ENCODE assay signal across 10 cellular contexts in genomic region chr9:19410195-19410503, GRCh38. TPM values are rescaled to one million over a fixed set of nuclear protein-coding genes. Genes with fewer than 3 reads are reported as not detected.
A peak's percentile ranks its signal among the peaks of the same experiment; 100 is the strongest.
DNase-seq lines count a peak whose midpoint lies in the region; ATAC-seq lines count a peak whose summit lies in the region.
"Had no signal": no experiment of that assay in that cellular context is flagged by ENCODE, and none has a peak within 500 bp of the region (broad histone marks: within the 10 kb centered on the region; RNA-seq: fewer than 3 reads in every experiment).

No MANE protein-coding gene starts in this region.

- WGBS in HUES64 = 93% methylated on average over 2 of the region's 2 CpGs

- H3K4me3 ChIP-seq in CD4-positive, CD25-positive, alpha-beta regulatory T cell (ENCODE audit: low read depth, low read length) = peak overlapping the region; percentile 82
- peak overlapping the region; percentile 62 for H3K4me3 ChIP-seq in HUES64 (ENCODE audit: low read length)

- H3K36me3 Mint-ChIP-seq in CD4-positive, CD25-positive, alpha-beta regulatory T cell = peaks cover 7% of the 10 kb centered on the region
- no peaks in the 10 kb centered on the region for H3K36me3 Mint-ChIP-seq in central memory CD8-positive, alpha-beta T cell (ENCODE audit: insufficient read depth)
- H3K36me3 Mint-ChIP-seq in naive thymus-derived CD8-positive, alpha-beta T cell = peaks cover 0 to 13% (median 4%) of the 10 kb centered on the region in 3 donors

- H3K9me3 Mint-ChIP-seq in CD4-positive, CD25-positive, alpha-beta regulatory T cell = no peaks in the 10 kb centered on the region
- H3K9me3 Mint-ChIP-seq in central memory CD8-positive, alpha-beta T cell = no peaks in the 10 kb centered on the region
- H3K9me3 Mint-ChIP-seq in naive thymus-derived CD8-positive, alpha-beta T cell = peaks cover 0 to 2% (median 0%) of the 10 kb centered on the region in 9 donors

- DNase-seq in CD4-positive, CD25-positive, alpha-beta regulatory T cell = no peak
- DNase-seq in central memory CD8-positive, alpha-beta T cell (ENCODE audit: low spot score in 2 of 2) = no peak
- no peak for DNase-seq in naive thymus-derived CD8-positive, alpha-beta T cell
- DNase-seq in HT-29 (ENCODE audit: low spot score) (no peak), COR-L47 (lab: John Stamatoyannopoulos, UW) (no peak), NCI-H1105 treated with DMSO at 0.1 percent for 48 hours (lab: John Stamatoyannopoulos, UW) (no peak)
- DNase-seq: GF-D8, NCI-H2081 treated with DMSO at 0.1 percent for 48 hours had no signal

- POLR2A ChIA-PET in naive thymus-derived CD8-positive, alpha-beta T cell (lab: Charles Lee) = interaction anchor here (1.2 to 5.2 kb wide), 2 partner anchors 30 to 33 kb away, joined by 3 to 32 read pairs; partner anchors contain the start of gene RPS6

- no peak for ATAC-seq in CD4-positive, CD25-positive, alpha-beta regulatory T cell (ENCODE audit: low read depth in 2 of 2)
- ATAC-seq in central memory CD8-positive, alpha-beta T cell (replicated peaks; ENCODE audit: extremely low read depth, poor library complexity, severe bottlenecking) = no peak
- no peak for ATAC-seq in naive thymus-derived CD8-positive, alpha-beta T cell
- no peak for ATAC-seq in HG03196 (IDR thresholded peaks at IDR 0.05; ENCODE audit: unreplicated experiment)

- H3K36me3 ChIP-seq in CD4-positive, CD25-positive, alpha-beta regulatory T cell (ENCODE audit: control insufficient read depth, insufficient read depth, low read length) = no peaks in the 10 kb centered on the region
- H3K36me3 ChIP-seq in HUES64 (ENCODE audit: insufficient read depth, low read length) = peaks cover 5% of the 10 kb centered on the region; the same call in 1 of the 2 replicates

- H3K4me3 Mint-ChIP-seq in CD4-positive, CD25-positive, alpha-beta regulatory T cell = peak overlapping the region; percentile 93 to 98 (median 96)
- peak overlapping the region; percentile 95 for H3K4me3 Mint-ChIP-seq in central memory CD8-positive, alpha-beta T cell
- H3K4me3 Mint-ChIP-seq in naive thymus-derived CD8-positive, alpha-beta T cell = peak overlapping the region; percentile 90 to 96 (median 94)

- no peaks in the 10 kb centered on the region for H3K27me3 Mint-ChIP-seq in CD4-positive, CD25-positive, alpha-beta regulatory T cell
- no peaks in the 10 kb centered on the region for H3K27me3 Mint-ChIP-seq in central memory CD8-positive, alpha-beta T cell
- no peaks in the 10 kb centered on the region for H3K27me3 Mint-ChIP-seq in naive thymus-derived CD8-positive, alpha-beta T cell

- H3K27ac Mint-ChIP-seq in CD4-positive, CD25-positive, alpha-beta regulatory T cell = peak overlapping the region in 1 of 3 donors; percentile 92
- no peak overlapping the region for H3K27ac Mint-ChIP-seq in central memory CD8-positive, alpha-beta T cell (ENCODE audit: low read depth)
- peak overlapping the region in 4 of 10 donors; percentile 71 to 91 (median 87) for H3K27ac Mint-ChIP-seq in naive thymus-derived CD8-positive, alpha-beta T cell

- no peak overlapping the region for H3K27ac ChIP-seq in CD4-positive, CD25-positive, alpha-beta regulatory T cell (ENCODE audit: insufficient read depth, low read length, poor library complexity, severe bottlenecking)
- H3K27ac ChIP-seq in HUES64 (ENCODE audit: low read depth, low read length) = no peak overlapping the region

- no peaks in the 10 kb centered on the region for H3K9me3 ChIP-seq in CD4-positive, CD25-positive, alpha-beta regulatory T cell (ENCODE audit: control insufficient read depth in 2 of 2, low read length in 2 of 2)
- H3K9me3 ChIP-seq in HUES64 (ENCODE audit: insufficient read depth, low read depth, low read length) = no peaks in the 10 kb centered on the region

- no peak overlapping the region for H3K9ac ChIP-seq in HUES64 (ENCODE audit: low read depth, low read length)

- H3K4me1 Mint-ChIP-seq in CD4-positive, CD25-positive, alpha-beta regulatory T cell = peaks cover 5 to 29% (median 17%) of the 10 kb centered on the region in 4 donors
- peaks cover 9% of the 10 kb centered on the region for H3K4me1 Mint-ChIP-seq in central memory CD8-positive, alpha-beta T cell
- peaks cover 9 to 23% (median 16%) of the 10 kb centered on the region in 4 donors for H3K4me1 Mint-ChIP-seq in naive thymus-derived CD8-positive, alpha-beta T cell

- H3K4me1 ChIP-seq in CD4-positive, CD25-positive, alpha-beta regulatory T cell (ENCODE audit: control insufficient read depth, insufficient read depth, low read length, poor library complexity, severe bottlenecking) = peaks cover 19% of the 10 kb centered on the region
- peaks cover 8% of the 10 kb centered on the region; the same call in 1 of the 2 replicates for H3K4me1 ChIP-seq in HUES64 (ENCODE audit: insufficient read depth, low read length)

- H3K27me3 ChIP-seq in CD4-positive, CD25-positive, alpha-beta regulatory T cell (ENCODE audit: control insufficient read depth, insufficient read depth, low read length) = no peaks in the 10 kb centered on the region
- H3K27me3 ChIP-seq in HUES64 (ENCODE audit: insufficient read depth, low read length) = peaks cover 9% of the 10 kb centered on the region

RNA-seq across cellular contexts. Expression of gene ACER2, which starts 1.3 kb away (rescaled TPM):
- 2.9 TPM for total RNA-seq in CD4-positive, CD25-positive, alpha-beta regulatory T cell
- 1 to 10 TPM in 1 of 4 donors, under 1 TPM in 3; 0.21 to 1.2 (median 0.80) TPM for polyA plus RNA-seq in CD4-positive, CD25-positive, alpha-beta regulatory T cell
- polyA plus RNA-seq in HUES64 (2013, experiment 1 of 2) = 5.1 TPM
- 5.3 TPM for polyA plus RNA-seq in HUES64 (2013, experiment 2 of 2)
- 1 to 10 TPM; 4.5 to 5.5 TPM for total RNA-seq in naive thymus-derived CD8-positive, alpha-beta T cell
- 1 to 10 TPM in 1 of 3 donors, under 1 TPM in 2; 0.51 to 1.2 (median 0.80) TPM for polyA plus RNA-seq in naive thymus-derived CD8-positive, alpha-beta T cell
- 1.9 and 3.0 TPM in 2 replicates for total RNA-seq in HT-29 (2014; rRNA removed; shearing (Covaris generic))

RNA-seq across cellular contexts. Expression of gene RPS6, which starts 30.1 kb away (rescaled TPM):
- 2,252 TPM for total RNA-seq in CD4-positive, CD25-positive, alpha-beta regulatory T cell
- 1,000 to 10,000 TPM; 2,052 to 3,616 (median 2,846) TPM for polyA plus RNA-seq in CD4-positive, CD25-positive, alpha-beta regulatory T cell
- polyA plus RNA-seq in HUES64 (2013, experiment 1 of 2) = 1,912 TPM
- polyA plus RNA-seq in HUES64 (2013, experiment 2 of 2) = 2,153 TPM
- 1,000 to 10,000 TPM; 4,259 to 4,314 TPM for total RNA-seq in naive thymus-derived CD8-positive, alpha-beta T cell
- polyA plus RNA-seq in naive thymus-derived CD8-positive, alpha-beta T cell = 1,000 to 10,000 TPM; 3,702 to 4,381 (median 4,381) TPM
- 1,425 and 1,723 TPM in 2 replicates for total RNA-seq in HT-29 (2014; rRNA removed; shearing (Covaris generic))
